In the genomic region with DNA sequence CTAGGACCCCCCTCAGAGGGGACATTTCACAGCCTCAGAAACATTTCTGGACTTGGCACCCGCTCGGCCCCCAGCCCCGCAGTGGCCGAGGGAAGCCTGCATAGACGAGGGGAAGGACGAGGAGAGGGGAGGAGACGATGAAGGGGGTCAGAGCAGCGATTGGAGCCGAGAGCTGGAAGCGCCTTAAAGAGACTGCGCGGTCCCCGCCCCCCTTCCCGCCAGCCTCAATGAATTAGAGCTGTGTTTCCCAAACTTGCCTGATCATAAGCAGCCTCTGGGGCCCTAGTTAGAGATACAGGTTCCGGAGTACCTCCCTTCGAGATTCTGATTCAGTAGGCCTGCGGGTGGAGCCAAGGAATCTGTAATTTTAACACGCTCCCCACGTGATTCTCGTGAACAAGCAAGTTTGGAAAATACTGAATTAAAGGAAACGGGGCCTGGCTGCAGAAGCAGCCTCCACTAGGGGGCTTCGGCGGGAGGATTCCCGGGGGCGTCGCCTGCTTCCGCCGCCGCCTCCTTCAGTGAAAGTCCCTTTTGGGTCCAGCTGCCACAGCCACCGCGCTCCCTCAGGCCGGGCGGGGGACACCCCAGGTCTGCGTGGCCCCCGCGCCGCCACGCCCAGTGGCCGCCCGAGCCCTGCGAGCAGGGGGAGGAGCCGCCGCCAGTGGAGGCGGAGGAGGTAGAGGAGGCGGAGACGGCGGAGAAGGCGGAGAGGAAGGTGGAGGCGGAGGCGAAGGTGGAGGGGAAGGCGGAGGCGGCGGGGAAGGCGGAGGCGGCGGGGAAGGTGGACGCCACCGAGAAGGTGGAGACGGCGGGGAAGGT, we compare ENCODE assay signal across 8 cellular contexts. TPM values are rescaled to one million over a fixed set of nuclear protein-coding genes. Genes with fewer than 3 reads are reported as not detected.
DNase-seq lines count a peak whose midpoint lies in the region; ATAC-seq and TF ChIP-seq lines count a peak whose summit lies in the region.

A gene (plus strand): TSS at position 651 of the 822 bp plus-strand sequence. CDS start 824 bp downstream, outside the sequence.

- intact Hi-C loops in activated B cell treated with CpG ODN at 0.5 μM for 24 hours (cut with micrococcal nuclease), result loop anchor here (1.0 to 5.0 kb wide), 4 partner anchors 37 to 687 kb away; a partner anchor contains a TSS

- POLR2A ChIA-PET in AG04449 (lab: Yijun Ruan, JAX) (interaction anchor here (1.0 kb wide), 1 partner anchor 43 kb away, joined by 5 read pairs; a partner anchor contains a TSS), activated B cell treated with CpG ODN at 0.5 μM for 24 hours (lab: Charles Lee) (interaction anchor here (0.8 to 1.6 kb wide), 2 partner anchors 43 to 44 kb away, joined by 3 to 6 read pairs; a partner anchor contains a TSS)

- H3K4me3 ChIP-seq in AG04449 (ENCODE audit: low read depth, low read length), result peak within 1 kb of the TSS; percentile 64
- H3K4me3 ChIP-seq in cardiac fibroblast (replicated peaks in 1 of 2; ENCODE audit: low read depth in 2 of 2, low read length in 2 of 2), result peak within 1 kb of the TSS; percentile 58 to 63

- H3K36me3 Mint-ChIP-seq in activated B cell treated with CpG ODN at 0.5 μM for 24 hours (ENCODE audit: low read depth), result no peaks in the 10 kb centered on the region

- DNase-seq in AG04449 (ENCODE audit: low read depth, low spot score) (peak; percentile 45), NCI-H2196 treated with DMSO at 0.1 percent for 48 hours (lab: John Stamatoyannopoulos, UW; ENCODE audit: unreplicated experiment) (peak; percentile 30), activated B cell treated with CpG ODN at 0.5 μM for 24 hours (peak; percentile 72), cardiac fibroblast (ENCODE audit: low read depth in 2 of 2) (peak; percentile 83 to 89), islet precursor cell (peak; percentile 88)
- DNase-seq in stimulated activated CD4-positive, alpha-beta T cell treated with anti-CD3 and anti-CD28 coated beads, Interleukin-12 subunit alpha, Interleukin-12 subunit beta, amount 100 ng/mL, for 24 hours (ENCODE audit: low read depth in 2 of 2), result peak; percentile 30 to 59

- no peaks in the 10 kb centered on the region for H3K9me3 Mint-ChIP-seq in activated B cell treated with CpG ODN at 0.5 μM for 24 hours

- peak within 1 kb of the TSS; percentile 81 for H3K4me3 Mint-ChIP-seq in activated B cell treated with CpG ODN at 0.5 μM for 24 hours

- CTCF ChIA-PET in AG04449 (lab: Yijun Ruan, JAX) (interaction anchor here (1.0 to 1.6 kb wide), 4 partner anchors 9 to 40 kb away, joined by 3 to 7 read pairs (median 4); no protein-coding TSS in a partner anchor), activated B cell treated with CpG ODN at 0.5 μM for 24 hours (lab: Charles Lee) (interaction anchor here (0.8 to 1.9 kb wide), 3 partner anchors 33 to 40 kb away, joined by 3 to 5 read pairs (median 4); no protein-coding TSS in a partner anchor)

- TF ChIP-seq CTCF in AG04449 (IDR thresholded peaks at IDR 0.05; ENCODE audit: insufficient read depth, low read length, missing control alignments), result peak; percentile 52
- TF ChIP-seq CTCF in activated B cell treated with CpG ODN at 0.5 μM for 24 hours (IDR thresholded peaks at IDR 0.05), result no peak
- TF ChIP-seq CTCF in cardiac fibroblast (IDR thresholded peaks at IDR 0.05; ENCODE audit: low read depth, low read length), result peak; percentile 50

- no peaks in the 10 kb centered on the region for H3K27me3 Mint-ChIP-seq in activated B cell treated with CpG ODN at 0.5 μM for 24 hours

- peak; percentile 62 for ATAC-seq in GM18870 (IDR thresholded peaks at IDR 0.05; ENCODE audit: unreplicated experiment)
- peak; percentile 85 for ATAC-seq in HG03103 (IDR thresholded peaks at IDR 0.05; ENCODE audit: low read depth, unreplicated experiment)
- ATAC-seq in activated B cell treated with CpG ODN at 0.5 μM for 24 hours (ENCODE audit: low read depth), result peak; percentile 94

- peaks cover 30% of the 10 kb centered on the region for H3K4me1 Mint-ChIP-seq in activated B cell treated with CpG ODN at 0.5 μM for 24 hours

- H3K27ac Mint-ChIP-seq in activated B cell treated with CpG ODN at 0.5 μM for 24 hours, result peak within 1 kb of the TSS; percentile 78

RNA-seq across cellular contexts. Expression of the gene that starts here (rescaled TPM):
- 2.3 and 2.8 TPM in 2 replicates for total RNA-seq in activated B cell treated with CpG ODN at 0.5 μM for 24 hours

Comparison
In these comparisons a context has a peak if more than half of its experiments do, and no peak if none do; other contexts are left out.
1. Peak in every context shown above with its lines: DNase-seq, ATAC-seq and H3K4me3 ChIP-seq.
2. DNase-seq: peak in every context shown above with its lines; median percentile 88 in islet precursor cell; 86 in cardiac fibroblast; 72 in activated B cell treated with CpG ODN at 0.5 μM for 24 hours; 45 in AG04449; 44 in stimulated activated CD4-positive, alpha-beta T cell treated with anti-CD3 and anti-CD28 coated beads, Interleukin-12 subunit alpha, Interleukin-12 subunit beta, amount 100 ng/mL, for 24 hours; 30 in NCI-H2196 treated with DMSO at 0.1 percent for 48 hours.